ENCODE assay signal across 8 cellular contexts in genomic region chr7:116210345-116211005, GRCh38. TPM values are rescaled to one million over a fixed set of nuclear protein-coding genes. Genes with fewer than 3 reads are reported as not detected.
A peak's percentile ranks its signal among the peaks of the same experiment; 100 is the strongest.
DNase-seq lines count a peak whose midpoint lies in the region; ATAC-seq and TF ChIP-seq lines count a peak whose summit lies in the region.

TSS of gene TES (plus strand) at chr7:116210539. CDS start at chr7:116210708, 169 bp downstream.

- H2AFZ ChIP-seq in hepatocyte = peak within 1 kb of the TSS; percentile 74

- no peaks in the 10 kb centered on the region for H3K9me2 ChIP-seq in hepatocyte (replicated peaks; ENCODE audit: insufficient read depth)

- H3K27me3 Mint-ChIP-seq in activated naive CD8-positive, alpha-beta T cell treated with anti-CD3 and anti-CD28 coated beads, Interleukin-2, amount 50 U/mL, for 24 hours = no peaks in the 10 kb centered on the region

- H3K36me3 ChIP-seq in HUES64 (ENCODE audit: insufficient read depth, low read length) (no peaks in the 10 kb centered on the region), hepatocyte (replicated peaks; ENCODE audit: insufficient read depth, low read depth) (no peaks in the 10 kb centered on the region), skeletal muscle satellite cell (ENCODE audit: insufficient read depth, low read length) (no peaks in the 10 kb centered on the region)

- H3K4me3 ChIP-seq in HUES64 (ENCODE audit: low read length) (peak within 1 kb of the TSS; percentile 92), hepatocyte (peak within 1 kb of the TSS; percentile 78), skeletal muscle satellite cell (ENCODE audit: low read length) (peak within 1 kb of the TSS; percentile 78)

- H3K9me3 Mint-ChIP-seq in activated naive CD8-positive, alpha-beta T cell treated with anti-CD3 and anti-CD28 coated beads, Interleukin-2, amount 50 U/mL, for 24 hours = no peaks in the 10 kb centered on the region

- no peak for TF ChIP-seq CTCF in hepatocyte (IDR thresholded peaks at IDR 0.05; ENCODE audit: poor library complexity)

- peak within 1 kb of the TSS; percentile 95 for H3K4me3 Mint-ChIP-seq in activated naive CD8-positive, alpha-beta T cell treated with anti-CD3 and anti-CD28 coated beads, Interleukin-2, amount 50 U/mL, for 24 hours

- no peaks in the 10 kb centered on the region for H4K20me1 ChIP-seq in hepatocyte (ENCODE audit: insufficient read depth, poor library complexity, severe bottlenecking)

- H3K27ac Mint-ChIP-seq in activated naive CD8-positive, alpha-beta T cell treated with anti-CD3 and anti-CD28 coated beads, Interleukin-2, amount 50 U/mL, for 24 hours = peak within 1 kb of the TSS; percentile 97

- H3K79me2 ChIP-seq in hepatocyte = peaks cover 39% of the 10 kb centered on the region

- H3K9me3 ChIP-seq in HUES64 (ENCODE audit: insufficient read depth, low read depth, low read length) = no peaks in the 10 kb centered on the region
- H3K9me3 ChIP-seq in hepatocyte (ENCODE audit: low read depth) = no peaks in the 10 kb centered on the region
- H3K9me3 ChIP-seq in skeletal muscle satellite cell (replicated peaks; ENCODE audit: low read length) = no peaks in the 10 kb centered on the region

- H3K36me3 Mint-ChIP-seq in activated naive CD8-positive, alpha-beta T cell treated with anti-CD3 and anti-CD28 coated beads, Interleukin-2, amount 50 U/mL, for 24 hours (ENCODE audit: low read depth) = peaks cover 9% of the 10 kb centered on the region

- H3K4me1 Mint-ChIP-seq in activated naive CD8-positive, alpha-beta T cell treated with anti-CD3 and anti-CD28 coated beads, Interleukin-2, amount 50 U/mL, for 24 hours = peaks cover 46% of the 10 kb centered on the region

- peaks cover 18% of the 10 kb centered on the region for H3K4me1 ChIP-seq in HUES64 (ENCODE audit: insufficient read depth, low read length)
- peaks cover 17% of the 10 kb centered on the region for H3K4me1 ChIP-seq in hepatocyte (ENCODE audit: insufficient read depth)
- H3K4me1 ChIP-seq in skeletal muscle satellite cell (ENCODE audit: control insufficient read depth, insufficient read depth, low read length) = peaks cover 22% of the 10 kb centered on the region

- ATAC-seq in GM21423 (IDR thresholded peaks at IDR 0.05; ENCODE audit: unreplicated experiment) = peak; percentile 83
- ATAC-seq in activated naive CD8-positive, alpha-beta T cell treated with anti-CD3 and anti-CD28 coated beads, Interleukin-2, amount 50 U/mL, for 24 hours = peak; percentile 76

- DNase-seq in DMS53 (lab: John Stamatoyannopoulos, UW) (peak; percentile 97), T follicular helper cell (ENCODE audit: low read depth) (peak; percentile 26), hepatocyte (ENCODE audit: low spot score) (peak; percentile 92), OCI-M1 (lab: John Stamatoyannopoulos, UW) (no peak)
- peak; percentile 75 for DNase-seq in activated naive CD8-positive, alpha-beta T cell treated with anti-CD3 and anti-CD28 coated beads, Interleukin-2, amount 50 U/mL, for 24 hours

- peaks cover 39% of the 10 kb centered on the region; the same call in 1 of the 2 replicates for H3K27me3 ChIP-seq in HUES64 (ENCODE audit: insufficient read depth, low read length)
- H3K27me3 ChIP-seq in hepatocyte = no peaks in the 10 kb centered on the region
- peaks cover 3% of the 10 kb centered on the region for H3K27me3 ChIP-seq in skeletal muscle satellite cell (ENCODE audit: control insufficient read depth, insufficient read depth, low read length)

- H3K4me2 ChIP-seq in hepatocyte (peak within 1 kb of the TSS; percentile 73), skeletal muscle satellite cell (ENCODE audit: low read length) (peak within 1 kb of the TSS; percentile 92)

- peak within 1 kb of the TSS; percentile 53; the same call in 1 of the 2 replicates for H3K27ac ChIP-seq in HUES64 (ENCODE audit: low read depth, low read length)
- peak within 1 kb of the TSS; percentile 98 for H3K27ac ChIP-seq in hepatocyte

- under 1% methylated on average over 83 of the region's 83 CpGs for WGBS in HUES64
- under 1% methylated on average over 79 of the region's 83 CpGs for WGBS in hepatocyte (ENCODE audit: low lambda C conversion rate, missing lambda C conversion rate)

- H3K9ac ChIP-seq in HUES64 (ENCODE audit: low read depth, low read length) (peak within 1 kb of the TSS; percentile 78), skeletal muscle satellite cell (ENCODE audit: low read depth, low read length) (peak within 1 kb of the TSS; percentile 81)

RNA-seq across cellular contexts. Expression of gene TES, which starts in this region (rescaled TPM):
- polyA plus RNA-seq in HUES64 (2013, experiment 1 of 2) = 20.9 TPM
- 25.6 TPM for polyA plus RNA-seq in HUES64 (2013, experiment 2 of 2)
- total RNA-seq in hepatocyte = 122 and 129 TPM in 2 replicates
- 75.2 and 83.2 TPM in 2 replicates for polyA plus RNA-seq in hepatocyte
- 78.6 and 105 TPM in 2 replicates for total RNA-seq in skeletal muscle satellite cell (2012; rRNA removed)
